In genomic region chr9:111474385-111474784, GRCh38 we compare ENCODE assay signal across 1 cellular context.
TF ChIP-seq lines count a peak whose summit lies in the region.

No MANE protein-coding gene starts in this region.

TF ChIP-seq in HepG2, 621 proteins besides CTCF, POLR2A, EP300 and RAD21 (continued from another document):
- TF ChIP-seq REST (IDR thresholded peaks at IDR 0.05; ENCODE audit: borderline replicate concordance in 1 of 2, low read depth in 1 of 2, low read length in 2 of 2) = 0 out of 4 replicates have a peak, but pooled peaks of 1 of the 2 experiments have one; percentile 12
- 0 out of 2 replicates have a peak, but pooled peaks have one; percentile 14 for TF ChIP-seq ARID3A (IDR thresholded peaks at IDR 0.05; ENCODE audit: low read depth, low read length)
- TF ChIP-seq SIX1 (CRISPR knock-in tag; IDR thresholded peaks at IDR 0.05; ENCODE audit: borderline replicate concordance) = peak; percentile 93; the same call in 1 of the 2 replicates
- no peak for TF ChIP-seq MLXIP (CRISPR knock-in tag; IDR thresholded peaks at IDR 0.05; ENCODE audit: borderline replicate concordance)
- no peak for TF ChIP-seq ISX (CRISPR knock-in tag; conservative IDR thresholded peaks at IDR 0.05)
- peak; percentile 27; the same call in 1 of the 2 replicates for TF ChIP-seq FOXP4 (CRISPR knock-in tag; IDR thresholded peaks at IDR 0.05)
- peak; percentile 53 for TF ChIP-seq PAXIP1 (CRISPR knock-in tag; conservative IDR thresholded peaks at IDR 0.05)
- TF ChIP-seq SAP130 (CRISPR knock-in tag; IDR thresholded peaks at IDR 0.05; ENCODE audit: low read depth) = peak; percentile 51; the same call in 1 of the 2 replicates
- TF ChIP-seq RFXANK (CRISPR knock-in tag; IDR thresholded peaks at IDR 0.05) = no peak
- no peak for TF ChIP-seq ZFX (CRISPR knock-in tag; IDR thresholded peaks at IDR 0.05; ENCODE audit: low read depth)
- peak; percentile 67 for TF ChIP-seq HNF4G (IDR thresholded peaks at IDR 0.05; ENCODE audit: borderline replicate concordance, low read depth, low read length)
- TF ChIP-seq HNF4G (CRISPR knock-in tag; IDR thresholded peaks at IDR 0.05; ENCODE audit: borderline replicate concordance, low read depth) = peak; percentile 51; the same call in 1 of the 2 replicates
- no peak for TF ChIP-seq ZNF124 (CRISPR knock-in tag; IDR thresholded peaks at IDR 0.05)
- TF ChIP-seq NCOR1 (IDR thresholded peaks at IDR 0.05; ENCODE audit: borderline replicate concordance, low read length) = peak; percentile 42; the same call in 1 of the 2 replicates
- 0 out of 2 replicates have a peak, but pooled peaks have one; percentile 5 for TF ChIP-seq SMC3 (IDR thresholded peaks at IDR 0.05; ENCODE audit: low read length)
- TF ChIP-seq ELK4 (CRISPR knock-in tag; IDR thresholded peaks at IDR 0.05; ENCODE audit: borderline replicate concordance) = no peak
